ENCODE assay signal across 6 cellular contexts in the genomic region with DNA sequence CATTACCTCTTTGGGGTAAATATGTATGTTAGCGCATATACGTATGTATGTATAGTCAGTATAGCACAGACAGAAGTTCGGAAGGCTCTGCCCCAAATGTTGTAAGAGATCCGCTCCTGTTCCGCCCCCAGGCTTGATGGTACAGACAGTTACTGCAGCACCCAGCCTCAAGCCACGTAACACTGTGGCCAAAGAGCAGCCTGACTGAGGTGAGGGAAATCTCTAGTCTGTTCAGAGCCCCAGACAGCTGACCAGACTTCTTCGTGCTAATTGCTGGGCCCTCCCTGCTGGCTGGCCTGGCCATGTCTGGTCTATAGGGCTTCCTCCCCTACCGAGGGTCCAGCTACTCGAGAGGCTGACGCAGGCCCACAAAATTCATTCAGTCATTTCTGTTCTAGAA. TPM values are rescaled to one million over a fixed set of nuclear protein-coding genes. Genes with fewer than 3 reads are reported as not detected.
"Had no signal": no experiment of that assay in that cellular context is flagged by ENCODE, and none has a peak within 500 bp of the region (broad histone marks: within the 10 kb centered on the region; RNA-seq: fewer than 3 reads in every experiment).

No MANE protein-coding gene starts in this region.

- H3K4me2 ChIP-seq: GM23338 had no signal

- H3K4me3 ChIP-seq: GM23338, HAP-1 had no signal

- H3K36me3 ChIP-seq: HAP-1 had no signal

- H3K9me3 ChIP-seq: HAP-1 had no signal

- H2AFZ ChIP-seq: GM23338 had no signal

- H3K27ac ChIP-seq: HL-60 had no signal

- DNase-seq: HFFc6 had no signal

RNA-seq across cellular contexts. Expression of a gene that starts 7.8 kb away (rescaled TPM):
- total RNA-seq: HFFc6, HT1080 had no signal
- polyA plus RNA-seq: IgD-negative memory B cell had no signal
